In genomic region chr12:102061556-102062418, GRCh38 we compare ENCODE assay signal across 8 cellular contexts. TPM values are rescaled to one million over a fixed set of nuclear protein-coding genes. Genes with fewer than 3 reads are reported as not detected.
DNase-seq lines count a peak whose midpoint lies in the region; ATAC-seq and TF ChIP-seq lines count a peak whose summit lies in the region.

Gene WASHC3, minus strand, starts transcription at chr12:102061991. Its CDS starts 29 bp downstream, at chr12:102061962.

- peak in 1 of 2 donors; percentile 77 for TF ChIP-seq POLR2A in heart left ventricle (IDR thresholded peaks at IDR 0.05)

- H3K27ac Mint-ChIP-seq in type B pancreatic cell: peak within 1 kb of the TSS; percentile 89

- H3K27ac ChIP-seq in heart left ventricle: peak within 1 kb of the TSS; percentile 61 to 94 (median 89)

- no peaks in the 10 kb centered on the region for H3K27me3 Mint-ChIP-seq in type B pancreatic cell

- peaks cover 13% of the 10 kb centered on the region for H3K4me1 Mint-ChIP-seq in type B pancreatic cell (ENCODE audit: unreplicated experiment)

- H3K27me3 ChIP-seq in heart left ventricle: no peaks in the 10 kb centered on the region

- peaks cover 1% of the 10 kb centered on the region for H3K36me3 Mint-ChIP-seq in type B pancreatic cell

- no peaks in the 10 kb centered on the region for H3K9me3 Mint-ChIP-seq in type B pancreatic cell

- in situ Hi-C loops in GM13976 (cut with MboI; ENCODE audit: low sequenced_read_pairs, unreplicated experiment): no loop called here

- peak within 1 kb of the TSS; percentile 94 for H3K4me3 Mint-ChIP-seq in type B pancreatic cell

- peak; percentile 82 for ATAC-seq in HG02870 (IDR thresholded peaks at IDR 0.05; ENCODE audit: unreplicated experiment)
- ATAC-seq in heart left ventricle: peak; percentile 97 to 100 (median 100)

- DNase-seq in GM13976 (ENCODE audit: low spot score) (peak; percentile 86), NCI-H146 treated with DMSO at 0.1 percent for 48 hours (lab: John Stamatoyannopoulos, UW; ENCODE audit: unreplicated experiment) (peak; percentile 83), amniotic epithelial cell (ENCODE audit: low read depth) (peak; percentile 88), heart left ventricle (peak; percentile 96 to 97 (median 97)), pons (ENCODE audit: low spot score) (peak; percentile 97), type B pancreatic cell (ENCODE audit: extremely low spot score, unreplicated experiment) (peak; percentile 92)

- H3K4me3 ChIP-seq in heart left ventricle: peak within 1 kb of the TSS; percentile 60 to 93 (median 86)

- peaks cover 0 to 33% (median 29%) of the 10 kb centered on the region in 9 donors for H3K36me3 ChIP-seq in heart left ventricle

- intact Hi-C loops in T-helper 1 cell treated with Interleukin-12 subunit alpha and Interleukin-12 subunit beta and Interleukin-4 antibody, amounts not matched to agents 30 ng/mL and 1 ng/mL, for 36 hours (cut with micrococcal nuclease): loop anchor here (1.0 to 10.0 kb wide), 15 partner anchors 59 to 1904 kb away; partner anchors contain the start of genes CHPT1, DEPDC4, HSP90B1 and NT5DC3
- intact Hi-C loops in heart left ventricle (cut with DNase I): loop anchor here in 7 of 10 donors (2.0 to 10.0 kb wide), 6 partner anchors 56 to 184 kb away; partner anchors contain the start of genes NUP37 (in 3 of the 7), PARPBP (in 3 of the 7) and DRAM1 (in 1 of the 7)

- H3K9me3 ChIP-seq in heart left ventricle: no peaks in the 10 kb centered on the region

- peaks cover 0 to 13% (median 0%) of the 10 kb centered on the region in 12 donors for H3K4me1 ChIP-seq in heart left ventricle

- WGBS in heart left ventricle, 4 donors: 1 to 2% (median 2%) methylated on average over 39 to 44 of the region's 44 CpGs

- TF ChIP-seq CTCF in GM13976 (IDR thresholded peaks at IDR 0.05; ENCODE audit: borderline replicate concordance, control extremely low read depth, extremely low read depth, insufficient read depth, missing control alignments) (no peak), heart left ventricle (IDR thresholded peaks at IDR 0.05) (no peak), type B pancreatic cell (conservative IDR thresholded peaks at IDR 0.05) (no peak)

RNA-seq across cellular contexts. Expression of gene WASHC3, which starts in this region (rescaled TPM):
- 43.9 and 49.7 TPM in 2 replicates for total RNA-seq in T-helper 1 cell treated with Interleukin-12 subunit alpha and Interleukin-12 subunit beta and Interleukin-4 antibody, amounts not matched to agents 30 ng/mL and 1 ng/mL, for 36 hours
- 10 to 100 TPM; 34.8 to 65.5 (median 40.9) TPM for total RNA-seq in heart left ventricle
- 10 to 100 TPM; 49.2 to 58.1 TPM for polyA plus RNA-seq in heart left ventricle
- 19.2 and 21.1 TPM in 2 replicates for total RNA-seq in type B pancreatic cell (ENCODE audit: low replicate concordance)

Comparison
In these comparisons a context has a peak if more than half of its experiments do, and no peak if none do; other contexts are left out.
1. Peak in every context shown above with its lines: DNase-seq, ATAC-seq, H3K4me3 ChIP-seq and H3K27ac ChIP-seq.